ENCODE assay signal across 17 cellular contexts in genomic region chr6:166969390-166970002, GRCh38. TPM values are rescaled to one million over a fixed set of nuclear protein-coding genes. Genes with fewer than 3 reads are reported as not detected.
DNase-seq lines count a peak whose midpoint lies in the region; ATAC-seq and TF ChIP-seq lines count a peak whose summit lies in the region.
"Had no signal": no experiment of that assay in that cellular context is flagged by ENCODE, and none has a peak within 500 bp of the region (broad histone marks: within the 10 kb centered on the region; RNA-seq: fewer than 3 reads in every experiment).

No MANE protein-coding gene starts in this region.

- H3K4me1 ChIP-seq in BLaER1 (peaks cover 39% of the 10 kb centered on the region), mucosa of descending colon (ENCODE audit: low read depth) (no peaks in the 10 kb centered on the region)
- H3K4me1 ChIP-seq in CD8-positive, alpha-beta memory T cell (ENCODE audit: insufficient read depth, low read length): peaks cover 19% of the 10 kb centered on the region
- H3K4me1 ChIP-seq: gastroesophageal sphincter, lower lobe of right lung had no signal

- intact Hi-C loops in activated T-helper 1 cell treated with anti-CD3 and anti-CD28 coated beads, Interleukin-12 subunit alpha, Interleukin-12 subunit beta, Interleukin-2, Interleukin-4 antibody, amounts not matched to agents 30 ng/mL and 10 ng/mL and 1 ng/mL, durations not matched to agents 14 hours and 24 hours and 36 hours (cut with micrococcal nuclease): loop anchor here (1.0 kb wide), 1 partner anchor 10 kb away; no protein-coding TSS in a partner anchor
- intact Hi-C loops in mucosa of descending colon (cut with DNase I, micrococcal nuclease): no loop called here

- no peaks in the 10 kb centered on the region for H3K27me3 ChIP-seq in BLaER1
- H3K27me3 ChIP-seq in CD8-positive, alpha-beta memory T cell (ENCODE audit: insufficient read depth, low read length, poor library complexity, severe bottlenecking): no peaks in the 10 kb centered on the region
- H3K27me3 ChIP-seq: gastroesophageal sphincter had no signal

- H3K4me3 ChIP-seq in BLaER1 (0 out of 2 replicates have a peak overlapping the region, but pooled peaks have one; percentile 2), mucosa of descending colon (no peak overlapping the region)
- peak overlapping the region; percentile 8 for H3K4me3 ChIP-seq in CD8-positive, alpha-beta memory T cell (ENCODE audit: low read length)
- H3K4me3 ChIP-seq: gastroesophageal sphincter, lower lobe of right lung, thoracic aorta had no signal

- peak; percentile 34 for ATAC-seq in mucosa of descending colon
- ATAC-seq in left lobe of liver: no peak
- ATAC-seq in HG03108 (IDR thresholded peaks at IDR 0.05; ENCODE audit: unreplicated experiment): no peak
- no peak for ATAC-seq in GM19397 (IDR thresholded peaks at IDR 0.05; ENCODE audit: unreplicated experiment)
- ATAC-seq: gastroesophageal sphincter, lower lobe of right lung, Right ventricle myocardium inferior had no signal

- POLR2A ChIA-PET in CD8-positive, alpha-beta memory T cell (lab: Charles Lee): no interaction called here

- H3K9me3 ChIP-seq in BLaER1: peaks cover 39% of the 10 kb centered on the region
- H3K9me3 ChIP-seq in CD8-positive, alpha-beta memory T cell (ENCODE audit: low read length): no peaks in the 10 kb centered on the region
- no peaks in the 10 kb centered on the region for H3K9me3 ChIP-seq in mucosa of descending colon
- H3K9me3 ChIP-seq: gastroesophageal sphincter, lower lobe of right lung, thoracic aorta had no signal

- DNase-seq in CD8-positive, alpha-beta memory T cell: peak in 1 of 5 donors; percentile 34
- no peak for DNase-seq in activated T-helper 1 cell treated with anti-CD3 and anti-CD28 coated beads, Interleukin-12 subunit alpha, Interleukin-12 subunit beta, Interleukin-2, Interleukin-4 antibody, amounts not matched to agents 30 ng/mL and 10 ng/mL and 1 ng/mL, durations not matched to agents 14 hours and 24 hours and 36 hours (ENCODE audit: low spot score)
- no peak for DNase-seq in mucosa of descending colon
- DNase-seq in erythroblast (lab: John Stamatoyannopoulos, UW): no peak
- DNase-seq in left lobe of liver (ENCODE audit: low spot score): no peak
- DNase-seq: activated gamma-delta T cell, DMS79, endodermal cell, lower lobe of right lung, nephron progenitor cell, retina had no signal

- H3K4me2 ChIP-seq in BLaER1: peak overlapping the region; percentile 61

- peak overlapping the region in 4 of 7 donors; percentile 27 to 40 (median 30) for H3K4me3 Mint-ChIP-seq in CD8-positive, alpha-beta memory T cell
- H3K4me3 Mint-ChIP-seq in activated T-helper 1 cell treated with anti-CD3 and anti-CD28 coated beads, Interleukin-12 subunit alpha, Interleukin-12 subunit beta, Interleukin-2, Interleukin-4 antibody, amounts not matched to agents 30 ng/mL and 10 ng/mL and 1 ng/mL, durations not matched to agents 14 hours and 24 hours and 36 hours: peak overlapping the region; percentile 55
- H3K4me3 Mint-ChIP-seq: endodermal cell, nephron progenitor cell had no signal

- H3K27ac Mint-ChIP-seq in CD8-positive, alpha-beta memory T cell: peak overlapping the region in 6 of 8 donors; percentile 1 to 89 (median 52)
- H3K27ac Mint-ChIP-seq in activated T-helper 1 cell treated with anti-CD3 and anti-CD28 coated beads, Interleukin-12 subunit alpha, Interleukin-12 subunit beta, Interleukin-2, Interleukin-4 antibody, amounts not matched to agents 30 ng/mL and 10 ng/mL and 1 ng/mL, durations not matched to agents 14 hours and 24 hours and 36 hours: peak overlapping the region; percentile 87
- H3K27ac Mint-ChIP-seq: endodermal cell, nephron progenitor cell had no signal

- H3K36me3 Mint-ChIP-seq in CD8-positive, alpha-beta memory T cell: peaks cover 0 to 20% (median 1%) of the 10 kb centered on the region in 3 donors
- H3K36me3 Mint-ChIP-seq in activated T-helper 1 cell treated with anti-CD3 and anti-CD28 coated beads, Interleukin-12 subunit alpha, Interleukin-12 subunit beta, Interleukin-2, Interleukin-4 antibody, amounts not matched to agents 30 ng/mL and 10 ng/mL and 1 ng/mL, durations not matched to agents 14 hours and 24 hours and 36 hours (ENCODE audit: low read depth): peaks cover 33% of the 10 kb centered on the region

- H3K36me3 ChIP-seq in BLaER1: peaks cover 29% of the 10 kb centered on the region
- no peaks in the 10 kb centered on the region for H3K36me3 ChIP-seq in CD8-positive, alpha-beta memory T cell (ENCODE audit: insufficient read depth, low read length)
- H3K36me3 ChIP-seq in mucosa of descending colon (ENCODE audit: low read depth): no peaks in the 10 kb centered on the region
- H3K36me3 ChIP-seq: gastroesophageal sphincter, lower lobe of right lung, thoracic aorta had no signal

- H3K9ac ChIP-seq in BLaER1: no peak overlapping the region

- CTCF ChIA-PET in CD8-positive, alpha-beta memory T cell (lab: Charles Lee): interaction anchor here (1.4 kb wide), 1 partner anchor 20 kb away, joined by 3 read pairs; no protein-coding TSS in a partner anchor

- H3K4me1 Mint-ChIP-seq in CD8-positive, alpha-beta memory T cell: peaks cover 11 to 21% (median 12%) of the 10 kb centered on the region in 3 donors
- peaks cover 51% of the 10 kb centered on the region for H3K4me1 Mint-ChIP-seq in activated T-helper 1 cell treated with anti-CD3 and anti-CD28 coated beads, Interleukin-12 subunit alpha, Interleukin-12 subunit beta, Interleukin-2, Interleukin-4 antibody, amounts not matched to agents 30 ng/mL and 10 ng/mL and 1 ng/mL, durations not matched to agents 14 hours and 24 hours and 36 hours (ENCODE audit: low read depth)
- H3K4me1 Mint-ChIP-seq: nephron progenitor cell had no signal

- TF ChIP-seq CTCF in mucosa of descending colon (IDR thresholded peaks at IDR 0.05): no peak

- H4K20me1 ChIP-seq in BLaER1: no peaks in the 10 kb centered on the region

- H3K27ac ChIP-seq in BLaER1: peak overlapping the region; percentile 69; the same call in 1 of the 2 replicates
- no peak overlapping the region for H3K27ac ChIP-seq in CD8-positive, alpha-beta memory T cell (ENCODE audit: low read depth, low read length)
- H3K27ac ChIP-seq: gastroesophageal sphincter, lower lobe of right lung, thoracic aorta had no signal

- H3K27me3 Mint-ChIP-seq in CD8-positive, alpha-beta memory T cell: peaks cover 0 to 1% of the 10 kb centered on the region in 2 donors
- no peaks in the 10 kb centered on the region for H3K27me3 Mint-ChIP-seq in activated T-helper 1 cell treated with anti-CD3 and anti-CD28 coated beads, Interleukin-12 subunit alpha, Interleukin-12 subunit beta, Interleukin-2, Interleukin-4 antibody, amounts not matched to agents 30 ng/mL and 10 ng/mL and 1 ng/mL, durations not matched to agents 14 hours and 24 hours and 36 hours (ENCODE audit: insufficient read depth)

- TF ChIP-seq POLR2A in erythroblast (IDR thresholded peaks at IDR 0.05; ENCODE audit: low read length): no peak

- peaks cover 0 to 7% (median 0%) of the 10 kb centered on the region in 5 donors for H3K9me3 Mint-ChIP-seq in CD8-positive, alpha-beta memory T cell
- peaks cover 25% of the 10 kb centered on the region for H3K9me3 Mint-ChIP-seq in activated T-helper 1 cell treated with anti-CD3 and anti-CD28 coated beads, Interleukin-12 subunit alpha, Interleukin-12 subunit beta, Interleukin-2, Interleukin-4 antibody, amounts not matched to agents 30 ng/mL and 10 ng/mL and 1 ng/mL, durations not matched to agents 14 hours and 24 hours and 36 hours

RNA-seq across cellular contexts. Expression of gene RNASET2, which starts 13.1 kb away (rescaled TPM):
- total RNA-seq in CD8-positive, alpha-beta memory T cell: 10 to 100 TPM; 22.3 to 27.6 TPM
- polyA plus RNA-seq in CD8-positive, alpha-beta memory T cell: 232 TPM
- 99.5 TPM in 2 replicates for total RNA-seq in activated T-helper 1 cell treated with anti-CD3 and anti-CD28 coated beads, Interleukin-12 subunit alpha, Interleukin-12 subunit beta, Interleukin-2, Interleukin-4 antibody, amounts not matched to agents 30 ng/mL and 10 ng/mL and 1 ng/mL, durations not matched to agents 14 hours and 24 hours and 36 hours
- total RNA-seq in mucosa of descending colon (100 to 1,000 TPM in 2 of 3 donors, 10 to 100 TPM in 1; 60.1 to 127 (median 109) TPM), left lobe of liver (22.3 TPM)

RNA-seq across cellular contexts. Expression of gene CEP43, which starts 29.7 kb away (rescaled TPM):
- total RNA-seq in CD8-positive, alpha-beta memory T cell: 10 to 100 TPM; 26.4 to 29.5 TPM
- 6.8 TPM for polyA plus RNA-seq in CD8-positive, alpha-beta memory T cell
- total RNA-seq in activated T-helper 1 cell treated with anti-CD3 and anti-CD28 coated beads, Interleukin-12 subunit alpha, Interleukin-12 subunit beta, Interleukin-2, Interleukin-4 antibody, amounts not matched to agents 30 ng/mL and 10 ng/mL and 1 ng/mL, durations not matched to agents 14 hours and 24 hours and 36 hours: 18.8 and 21.4 TPM in 2 replicates
- total RNA-seq in mucosa of descending colon: 10 to 100 TPM; 20.4 to 24.7 (median 24.2) TPM
- total RNA-seq in left lobe of liver: 17.7 TPM
